8 cellular contexts compared by ENCODE assay signal in the genomic region with DNA sequence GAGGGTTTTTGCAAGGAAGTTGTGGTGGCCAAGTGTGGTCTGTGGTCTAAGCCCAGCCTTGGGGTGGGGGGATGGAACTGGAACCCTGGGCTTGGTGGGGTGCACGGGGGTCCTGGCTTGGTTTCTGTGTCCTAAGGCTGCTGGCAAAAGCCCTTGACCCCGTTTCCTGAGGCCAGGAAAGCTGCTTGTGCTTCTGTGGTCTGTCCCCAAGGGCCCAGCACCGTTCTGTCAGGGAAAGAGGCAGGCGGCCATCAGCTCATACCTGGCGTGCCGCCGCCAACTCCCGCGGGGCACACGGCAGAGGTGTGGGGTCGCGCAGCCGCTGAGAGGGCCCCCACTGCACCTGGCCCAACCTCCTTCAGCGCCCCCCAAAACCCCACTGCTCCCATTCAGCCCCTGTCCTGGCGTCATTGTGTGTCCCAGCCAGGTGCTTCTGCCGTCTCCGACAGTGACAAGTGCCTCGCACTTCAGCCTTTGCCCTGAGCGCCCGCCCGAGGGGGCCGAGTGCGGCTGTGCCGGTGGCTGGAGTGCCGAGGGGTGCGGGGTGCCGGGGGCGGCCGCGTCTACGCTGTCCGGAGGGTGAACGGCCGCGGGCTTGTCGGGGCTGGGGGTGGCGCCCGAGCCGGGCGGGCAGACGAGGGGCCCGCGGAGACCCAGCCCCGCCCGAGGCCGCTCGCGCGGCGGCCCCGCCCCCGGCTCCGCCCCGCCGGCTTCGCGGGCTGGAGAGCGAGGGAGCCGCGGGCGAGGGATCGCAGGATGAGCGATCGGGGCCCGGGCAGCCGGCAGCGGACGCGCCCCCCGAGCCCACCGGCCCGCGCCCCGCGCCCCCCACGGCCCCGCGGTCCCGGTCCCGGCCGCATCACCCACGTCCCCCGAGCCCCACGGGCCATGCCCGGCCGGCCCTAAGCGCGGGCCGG. TPM values are rescaled to one million over a fixed set of nuclear protein-coding genes. Genes with fewer than 3 reads are reported as not detected.
DNase-seq lines count a peak whose midpoint lies in the region; ATAC-seq, FAIRE-seq and TF ChIP-seq lines count a peak whose summit lies in the region.

A gene (plus strand): TSS at position 701 of the 917 bp plus-strand sequence. CDS start 282 bp downstream, outside the sequence.

- FAIRE-seq in endothelial cell of umbilical vein (lab: Jason Lieb, UNC): no peak

- no peak for TF ChIP-seq RAD21 in Ishikawa (IDR thresholded peaks at IDR 0.05; ENCODE audit: low read depth)

- no peak for TF ChIP-seq CTCF in endothelial cell of umbilical vein (IDR thresholded peaks at IDR 0.05; ENCODE audit: extremely low read depth in 1 of 2, insufficient read depth in 1 of 2, low read depth in 1 of 2, low read length in 2 of 2)

- H3K27ac Mint-ChIP-seq in activated CD4-positive, alpha-beta T cell treated with anti-CD3 and anti-CD28 coated beads, Interleukin-2, amount 10 ng/mL, durations not matched to agents 7 days and 5 days: no peak within 1 kb of the TSS

- H3K4me3 Mint-ChIP-seq in activated CD4-positive, alpha-beta T cell treated with anti-CD3 and anti-CD28 coated beads, Interleukin-2, amount 10 ng/mL, durations not matched to agents 7 days and 5 days: peak within 1 kb of the TSS; percentile 55

- H3K9ac ChIP-seq in endothelial cell of umbilical vein (replicated peaks; ENCODE audit: extremely low read depth, insufficient read depth, low read length) (no peak within 1 kb of the TSS), neuronal stem cell (ENCODE audit: low read depth, low read length, poor library complexity) (peak within 1 kb of the TSS; percentile 88)

- peaks cover 3% of the 10 kb centered on the region for H3K27me3 Mint-ChIP-seq in activated CD4-positive, alpha-beta T cell treated with anti-CD3 and anti-CD28 coated beads, Interleukin-2, amount 10 ng/mL, durations not matched to agents 7 days and 5 days

- H3K4me2 ChIP-seq in endothelial cell of umbilical vein (ENCODE audit: insufficient read depth, low read length) (no peak within 1 kb of the TSS), neuronal stem cell (ENCODE audit: insufficient read depth, low read length, poor library complexity, severe bottlenecking) (peak within 1 kb of the TSS; percentile 99)

- no peaks in the 10 kb centered on the region for H3K4me1 ChIP-seq in endothelial cell of umbilical vein (ENCODE audit: control insufficient read depth, extremely low read depth, insufficient read depth, low read length)
- peaks cover 25 to 41% of the 10 kb centered on the region in 2 donors for H3K4me1 ChIP-seq in neuronal stem cell (ENCODE audit: control insufficient read depth in 2 of 2, insufficient read depth in 1 of 2, low read depth in 1 of 2, low read length in 2 of 2)

- POLR2A ChIA-PET in activated CD4-positive, alpha-beta T cell treated with anti-CD3 and anti-CD28 coated beads, Interleukin-2, amount 10 ng/mL, durations not matched to agents 7 days and 5 days (lab: Charles Lee): no interaction called here
- POLR2A ChIA-PET in endothelial cell of umbilical vein (lab: Charles Lee): no interaction called here

- H2BK120ac ChIP-seq in neuronal stem cell (ENCODE audit: low read depth, low read length): no peak within 1 kb of the TSS

- DNase-seq in DMS53 treated with DMSO at 0.1 percent for 48 hours (lab: John Stamatoyannopoulos, UW; ENCODE audit: unreplicated experiment) (peak; percentile 50), endothelial cell of umbilical vein (ENCODE audit: low read depth, low spot score) (no peak), neuronal stem cell (ENCODE audit: low spot score) (no peak), NCI-H446 treated with DMSO at 0.1 percent for 48 hours (lab: John Stamatoyannopoulos, UW) (no peak)
- DNase-seq in activated CD4-positive, alpha-beta T cell treated with anti-CD3 and anti-CD28 coated beads, Interleukin-2, amount 10 ng/mL, durations not matched to agents 7 days and 5 days: peak; percentile 36

- peak; percentile 28 for TF ChIP-seq POLR2A in endothelial cell of umbilical vein (IDR thresholded peaks at IDR 0.05; ENCODE audit: low read depth, low read length)

- H3K9me3 Mint-ChIP-seq in activated CD4-positive, alpha-beta T cell treated with anti-CD3 and anti-CD28 coated beads, Interleukin-2, amount 10 ng/mL, durations not matched to agents 7 days and 5 days: no peaks in the 10 kb centered on the region

- peak within 1 kb of the TSS; percentile 56 for H3K14ac ChIP-seq in neuronal stem cell (ENCODE audit: low read length)

- peaks cover 32% of the 10 kb centered on the region for H3K36me3 Mint-ChIP-seq in activated CD4-positive, alpha-beta T cell treated with anti-CD3 and anti-CD28 coated beads, Interleukin-2, amount 10 ng/mL, durations not matched to agents 7 days and 5 days (ENCODE audit: low read depth)

- no TSS peak for BruUV-seq in endothelial cell of umbilical vein (replicated peaks; lab: Mats Ljungman, UMichigan)

- peak within 1 kb of the TSS; percentile 87 for H3K18ac ChIP-seq in neuronal stem cell (ENCODE audit: low read length)

- intact Hi-C loops in endothelial cell of umbilical vein (cut with micrococcal nuclease): no loop called here

- H4K8ac ChIP-seq in neuronal stem cell (ENCODE audit: low read depth, low read length): no peak within 1 kb of the TSS

- no CpG with 5 or more reads among the region's 89 CpGs for WGBS in neuronal stem cell (ENCODE audit: extremely low coverage in 2 of 2, insufficient read length in 2 of 2, insufficient replicate concordance in 1 of 2), 2 donors

- H3K79me2 ChIP-seq in endothelial cell of umbilical vein (ENCODE audit: control insufficient read depth, insufficient read depth, low read length): no peaks in the 10 kb centered on the region

- H3K4me3 ChIP-seq in endothelial cell of umbilical vein (replicated peaks in 1 of 3; ENCODE audit: insufficient read depth in 1 of 3, low read depth in 1 of 3, low read length in 3 of 3) (no peak within 1 kb of the TSS), neuronal stem cell (ENCODE audit: low read length in 2 of 2) (peak within 1 kb of the TSS; percentile 75 to 83)

- H3K23ac ChIP-seq in neuronal stem cell (ENCODE audit: low read depth, low read length, poor library complexity): peak within 1 kb of the TSS; percentile 85

- H2AK5ac ChIP-seq in neuronal stem cell (ENCODE audit: low read depth, low read length): peak within 1 kb of the TSS; percentile 90

- peaks cover 33% of the 10 kb centered on the region for H3K4me1 Mint-ChIP-seq in activated CD4-positive, alpha-beta T cell treated with anti-CD3 and anti-CD28 coated beads, Interleukin-2, amount 10 ng/mL, durations not matched to agents 7 days and 5 days

- dilution Hi-C loops in endothelial cell of umbilical vein (cut with MboI; ENCODE audit: extremely low pct_ligation_motif_present, low sequenced_read_pairs): no loop called here

- peak within 1 kb of the TSS; percentile 90 for H2BK5ac ChIP-seq in neuronal stem cell (ENCODE audit: low read length)

- peak within 1 kb of the TSS; percentile 22 for H2BK12ac ChIP-seq in neuronal stem cell (ENCODE audit: low read length)

- H2BK15ac ChIP-seq in neuronal stem cell (ENCODE audit: low read length): peak within 1 kb of the TSS; percentile 91

- H3K36me3 ChIP-seq in endothelial cell of umbilical vein (ENCODE audit: control insufficient read depth in 2 of 2, extremely low read depth in 1 of 2, insufficient read depth in 2 of 2, low read length in 2 of 2) (peaks cover 8 to 29% of the 10 kb centered on the region in 2 experiments), neuronal stem cell (replicated peaks in 1 of 2; ENCODE audit: control insufficient read depth in 2 of 2, insufficient read depth in 2 of 2, low read length in 2 of 2) (peaks cover 27 to 54% of the 10 kb centered on the region in 2 donors)

- CTCF ChIA-PET in activated CD4-positive, alpha-beta T cell treated with anti-CD3 and anti-CD28 coated beads, Interleukin-2, amount 10 ng/mL, durations not matched to agents 7 days and 5 days (lab: Charles Lee): interaction anchor here (0.9 kb wide), 1 partner anchor 55 kb away, joined by 4 read pairs; no protein-coding TSS in a partner anchor
- CTCF ChIA-PET in endothelial cell of umbilical vein (lab: Charles Lee): no interaction called here

- no peaks in the 10 kb centered on the region for H3K9me3 ChIP-seq in endothelial cell of umbilical vein (replicated peaks; ENCODE audit: control insufficient read depth, insufficient read depth, low read length)
- no peaks in the 10 kb centered on the region for H3K9me3 ChIP-seq in neuronal stem cell (replicated peaks in 1 of 2; ENCODE audit: control insufficient read depth in 2 of 2, insufficient read depth in 1 of 2, low read depth in 1 of 2, low read length in 2 of 2)

- ATAC-seq in GM19467 (IDR thresholded peaks at IDR 0.05; ENCODE audit: unreplicated experiment): no peak
- no peak for ATAC-seq in HG03565 (IDR thresholded peaks at IDR 0.05; ENCODE audit: unreplicated experiment)

- peaks cover 2% of the 10 kb centered on the region for H3K79me1 ChIP-seq in neuronal stem cell (ENCODE audit: low read depth, low read length)

- H2AFZ ChIP-seq in endothelial cell of umbilical vein (ENCODE audit: low read depth, low read length) (no peak within 1 kb of the TSS), neuronal stem cell (ENCODE audit: low read length) (peak within 1 kb of the TSS; percentile 74)

- H4K20me1 ChIP-seq in endothelial cell of umbilical vein (replicated peaks; ENCODE audit: control insufficient read depth, extremely low read depth, insufficient read depth, low read length): no peaks in the 10 kb centered on the region

- TF ChIP-seq EP300 in Ishikawa (IDR thresholded peaks at IDR 0.05; ENCODE audit: borderline replicate concordance): no peak

- H3K27ac ChIP-seq in endothelial cell of umbilical vein (ENCODE audit: insufficient read depth, low read depth, low read length): no peak within 1 kb of the TSS
- no peak within 1 kb of the TSS for H3K27ac ChIP-seq in neuronal stem cell (replicated peaks; ENCODE audit: low read length)

- peak within 1 kb of the TSS; percentile 72 for H4K91ac ChIP-seq in neuronal stem cell (ENCODE audit: low read depth, low read length, poor library complexity)

- no peaks in the 10 kb centered on the region for H3K9me1 ChIP-seq in endothelial cell of umbilical vein (replicated peaks; ENCODE audit: control insufficient read depth, extremely low read depth, insufficient read depth, low read length)

- peak within 1 kb of the TSS; percentile 37 for H3K4ac ChIP-seq in neuronal stem cell (ENCODE audit: low read length)

- peaks cover 0 to 4% of the 10 kb centered on the region in 2 experiments for H3K27me3 ChIP-seq in endothelial cell of umbilical vein (ENCODE audit: control insufficient read depth in 2 of 2, insufficient read depth in 2 of 2, low read length in 2 of 2)
- H3K27me3 ChIP-seq in neuronal stem cell (ENCODE audit: control insufficient read depth in 3 of 3, insufficient read depth in 3 of 3, low read depth in 1 of 3, low read length in 3 of 3): no peaks in the 10 kb centered on the region

RNA-seq across cellular contexts. Expression of the gene that starts here (rescaled TPM):
- total RNA-seq in activated CD4-positive, alpha-beta T cell treated with anti-CD3 and anti-CD28 coated beads, Interleukin-2, amount 10 ng/mL, durations not matched to agents 7 days and 5 days: 1 to 10 TPM; 2.5 TPM
- total RNA-seq in endothelial cell of umbilical vein: 0.78 and 1.2 TPM in 2 replicates
- 0.46 and 0.91 TPM in 2 replicates for polyA plus RNA-seq in endothelial cell of umbilical vein
- 0.30 and 0.56 TPM in 2 replicates for polyA plus RNA-seq in endothelial cell of umbilical vein (2011; cell fraction: cytosol; rRNA removed)
- 1.9 and 2.1 TPM in 2 replicates for polyA plus RNA-seq in endothelial cell of umbilical vein (2011; cell fraction: nucleus; rRNA removed)
- 0.55 and 0.74 TPM in 2 replicates for polyA plus RNA-seq in endothelial cell of umbilical vein (2012)
- polyA minus RNA-seq in endothelial cell of umbilical vein: 0.75 TPM in 1 of 2 replicates, not detected in the other
- polyA minus RNA-seq in endothelial cell of umbilical vein (2011; cell fraction: cytosol; rRNA and poly(A)+ RNA removed): not detected
- polyA minus RNA-seq in endothelial cell of umbilical vein (2011; cell fraction: nucleus; rRNA and poly(A)+ RNA removed): 0.38 and 0.82 TPM in 2 replicates
- 24.3 TPM for polyA plus RNA-seq in neuronal stem cell (2013, experiment 1 of 2)
- 24.3 TPM for polyA plus RNA-seq in neuronal stem cell (2013, experiment 2 of 2)

Comparison
In these comparisons a context has a peak if more than half of its experiments do, and no peak if none do; other contexts are left out.
1. DNase-seq: peak in DMS53 treated with DMSO at 0.1 percent for 48 hours (single experiment) and activated CD4-positive, alpha-beta T cell treated with anti-CD3 and anti-CD28 coated beads, Interleukin-2, amount 10 ng/mL, durations not matched to agents 7 days and 5 days (single experiment); none in endothelial cell of umbilical vein (single experiment), neuronal stem cell (single experiment) and NCI-H446 treated with DMSO at 0.1 percent for 48 hours (single experiment).
2. H3K4me3 ChIP-seq: peak in neuronal stem cell (2 of 2); none in endothelial cell of umbilical vein (0 of 3).